Comparison of ENCODE assay signal across 21 cellular contexts in genomic region chr11:2434506-2435255, GRCh38. TPM values are rescaled to one million over a fixed set of nuclear protein-coding genes. Genes with fewer than 3 reads are reported as not detected.
"Had no signal": no experiment of that assay in that cellular context is flagged by ENCODE, and none has a peak within 500 bp of the region (broad histone marks: within the 10 kb centered on the region; RNA-seq: fewer than 3 reads in every experiment).

No MANE protein-coding gene starts in this region.

- ATAC-seq: gastroesophageal sphincter, left colon, left ventricle myocardium superior had no signal

- DNase-seq: colonic mucosa; dermis blood vessel endothelial cell; esophagus squamous epithelium; foreskin fibroblast; left colon; left ventricle myocardium superior; mesenchymal stem cell; midbrain; sigmoid colon; stimulated activated naive CD4-positive, alpha-beta T cell; stomach; substantia nigra; transverse colon had no signal

- H3K27ac ChIP-seq: colonic mucosa, esophagus squamous epithelium, gastroesophageal sphincter, right atrium auricular region, sigmoid colon, skin epidermis, stomach, thoracic aorta, transverse colon had no signal

- H3K27me3 ChIP-seq: colonic mucosa, right atrium auricular region had no signal

- H3K9me3 ChIP-seq: colonic mucosa, esophagus squamous epithelium, gastroesophageal sphincter, right atrium auricular region, sigmoid colon, stomach, thoracic aorta, transverse colon had no signal

- H3K4me3 ChIP-seq: colonic mucosa, esophagus squamous epithelium, gastroesophageal sphincter, lung, right atrium auricular region, sigmoid colon, skin epidermis, stomach, thoracic aorta, transverse colon had no signal

- H3K4me1 ChIP-seq: colonic mucosa, esophagus squamous epithelium, gastroesophageal sphincter, right atrium auricular region, sigmoid colon, stomach, transverse colon had no signal

- H3K36me3 ChIP-seq: colonic mucosa, esophagus squamous epithelium, gastroesophageal sphincter, right atrium auricular region, sigmoid colon, stomach, thoracic aorta, transverse colon had no signal

RNA-seq across cellular contexts. Expression of gene TRPM5, which starts 9.6 kb away (rescaled TPM):
- total RNA-seq: dermis blood vessel endothelial cell, epithelial cell of proximal tubule, esophagus squamous epithelium, gastroesophageal sphincter, kidney epithelial cell, left ventricle myocardium superior, pulmonary artery endothelial cell, right atrium auricular region, sigmoid colon, thoracic aorta had no signal
